In genomic region chr1:155168456-155169210, GRCh38 we compare ENCODE assay signal across 1 cellular context.
TF ChIP-seq lines count a peak whose summit lies in the region.

No MANE protein-coding gene starts in this region.

TF ChIP-seq in K562, 482 proteins besides CTCF, POLR2A, EP300 and RAD21:
- TF ChIP-seq NKRF (IDR thresholded peaks at IDR 0.05; ENCODE audit: borderline replicate concordance) (no peak), STAT5B (CRISPR knock-in tag; IDR thresholded peaks at IDR 0.05) (no peak), ZNF12 (CRISPR knock-in tag; IDR thresholded peaks at IDR 0.05) (no peak), SRF (CRISPR knock-in tag; IDR thresholded peaks at IDR 0.05) (no peak), POLR2B (IDR thresholded peaks at IDR 0.05; ENCODE audit: low read depth, partially characterized antibody) (peak; percentile 40), PRDM10 (IDR thresholded peaks at IDR 0.05; ENCODE audit: partially characterized antibody) (no peak), HEY1 (CRISPR knock-in tag; IDR thresholded peaks at IDR 0.05; ENCODE audit: borderline replicate concordance) (no peak), TAF7 (tag; IDR thresholded peaks at IDR 0.05) (no peak), ZNF699 (CRISPR knock-in tag; IDR thresholded peaks at IDR 0.05; ENCODE audit: insufficient replicate concordance) (no peak), YY1 (IDR thresholded peaks at IDR 0.05; ENCODE audit: borderline replicate concordance in 1 of 3, control insufficient read depth in 1 of 3, extremely low read depth in 1 of 3, insufficient read depth in 3 of 3, insufficient read length in 1 of 3, insufficient replicate concordance in 2 of 3, low read depth in 1 of 3, low read length in 2 of 3) (no peak), ZNF384 (IDR thresholded peaks at IDR 0.05; ENCODE audit: low read depth, low read length) (no peak), TCF3 (CRISPR knock-in tag; IDR thresholded peaks at IDR 0.05) (no peak), IRF9 (tag; IDR thresholded peaks at IDR 0.05) (no peak), HMG20B (CRISPR knock-in tag; IDR thresholded peaks at IDR 0.05) (no peak), CEBPG (CRISPR knock-in tag; IDR thresholded peaks at IDR 0.05) (no peak), CEBPG (tag; conservative IDR thresholded peaks at IDR 0.05 in 1 of 2, IDR thresholded peaks at IDR 0.05 in 1 of 2) (no peak), SUPT5H (IDR thresholded peaks at IDR 0.05) (peak; percentile 26; the same call in 1 of the 2 replicates), KAT8 (IDR thresholded peaks at IDR 0.05; ENCODE audit: low read depth) (no peak), ARHGAP35 (IDR thresholded peaks at IDR 0.05; ENCODE audit: partially characterized antibody) (no peak)
TF ChIP-seq in K562: peak in this region for 2.
